In genomic region chr7:106870983-106871410, GRCh38 we compare ENCODE assay signal across 8 cellular contexts. TPM values are rescaled to one million over a fixed set of nuclear protein-coding genes. Genes with fewer than 3 reads are reported as not detected.
A peak's percentile ranks its signal among the peaks of the same experiment; 100 is the strongest.
DNase-seq lines count a peak whose midpoint lies in the region; ATAC-seq, FAIRE-seq and TF ChIP-seq lines count a peak whose summit lies in the region.

No MANE protein-coding gene starts in this region.

- no peaks in the 10 kb centered on the region for H3K9me3 Mint-ChIP-seq in IgD-negative memory B cell

- peaks cover 40% of the 10 kb centered on the region for H3K36me3 Mint-ChIP-seq in IgD-negative memory B cell

- FAIRE-seq in GM12891 (lab: Jason Lieb, UNC), result peak; percentile 91
- FAIRE-seq in D721Med (lab: Jason Lieb, UNC), result no peak

- TF ChIP-seq CTCF in fibroblast of villous mesenchyme (IDR thresholded peaks at IDR 0.05; ENCODE audit: insufficient read depth, low read depth, low read length), result no peak
- no peak for TF ChIP-seq CTCF in D721Med (IDR thresholded peaks at IDR 0.05; ENCODE audit: insufficient read depth, missing control alignments)

- no peak for TF ChIP-seq POLR2A in GM12891 (IDR thresholded peaks at IDR 0.05; ENCODE audit: low read depth, low read length)

- H3K27me3 ChIP-seq in H7 (ENCODE audit: control insufficient read depth, insufficient read depth, low read length), result no peaks in the 10 kb centered on the region; the same call in 1 of the 2 replicates

- DNase-seq in GM12891 (ENCODE audit: insufficient read length, low spot score) (peak; percentile 34), fibroblast of villous mesenchyme (ENCODE audit: low read depth) (peak; percentile 45), D721Med (ENCODE audit: insufficient read length, low spot score) (no peak), NCI-H1930 (lab: John Stamatoyannopoulos, UW) (no peak), H7 (no peak)
- DNase-seq in effector CD8-positive, alpha-beta T cell (lab: John Stamatoyannopoulos, UW), result no peak

- H3K36me3 ChIP-seq in H7 (replicated peaks; ENCODE audit: control insufficient read depth, insufficient read depth, low read length), result no peaks in the 10 kb centered on the region

- H3K27ac Mint-ChIP-seq in IgD-negative memory B cell, result peak overlapping the region; percentile 43 to 95 (median 69)

- H3K4me3 Mint-ChIP-seq in IgD-negative memory B cell, result peak overlapping the region; percentile 29 to 90 (median 74)

- H3K27me3 Mint-ChIP-seq in IgD-negative memory B cell, result no peaks in the 10 kb centered on the region

- ATAC-seq in GM21528 (IDR thresholded peaks at IDR 0.05; ENCODE audit: low FRiP score, unreplicated experiment), result peak; percentile 83

- peaks cover 48 to 64% (median 63%) of the 10 kb centered on the region in 3 donors for H3K4me1 Mint-ChIP-seq in IgD-negative memory B cell

- H3K4me3 ChIP-seq in fibroblast of villous mesenchyme (ENCODE audit: low read depth, low read length) (no peak overlapping the region), H7 (ENCODE audit: insufficient read depth, low read depth, low read length) (no peak overlapping the region)

TF ChIP-seq in GM12891, 5 proteins besides CTCF, POLR2A, EP300 and RAD21:
- TF ChIP-seq SPI1 (IDR thresholded peaks at IDR 0.05; ENCODE audit: low read depth, low read length) (peak; percentile 99), TAF1 (IDR thresholded peaks at IDR 0.05; ENCODE audit: low read depth, low read length) (no peak)

RNA-seq across cellular contexts. Expression of gene PIK3CG, which starts 5.9 kb away (rescaled TPM):
- 6.8 TPM for polyA plus RNA-seq in GM12891 (2012; ENCODE audit: low read depth, missing spikeins)
- polyA plus RNA-seq in IgD-negative memory B cell, result 27.7 TPM
- total RNA-seq in fibroblast of villous mesenchyme, result 0.43 and 0.64 TPM in 2 replicates
- 0.03 TPM in 1 of 2 replicates, not detected in the other for total RNA-seq in H7 (2014; rRNA removed; shearing (Covaris generic))

Comparison
In these comparisons a context has a peak if more than half of its experiments do, and no peak if none do; other contexts are left out.
1. DNase-seq: peak in GM12891 (single experiment) and fibroblast of villous mesenchyme (single experiment); none in D721Med (single experiment), NCI-H1930 (0 of 2), effector CD8-positive, alpha-beta T cell (single experiment) and H7 (single experiment).